Comparison of ENCODE assay signal across 13 cellular contexts in genomic region chr6:130615816-130616215, GRCh38.
"Had no signal": no experiment of that assay in that cellular context is flagged by ENCODE, and none has a peak within 500 bp of the region (broad histone marks: within the 10 kb centered on the region; RNA-seq: fewer than 3 reads in every experiment).

No MANE protein-coding gene starts in this region.

- H3K9me3 ChIP-seq: gastrocnemius medialis, heart right ventricle, ovary had no signal

- ATAC-seq: activated CD8-positive, alpha-beta memory T cell treated with anti-CD3 and anti-CD28 coated beads, Interleukin-2, amount 10 ng/mL, durations not matched to agents 7 days and 5 days; effector memory CD8-positive, alpha-beta T cell; gastrocnemius medialis; heart right ventricle had no signal

- H3K27ac ChIP-seq: epithelial cell of prostate, gastrocnemius medialis, heart right ventricle, ovary had no signal

- H3K27me3 ChIP-seq: gastrocnemius medialis, heart right ventricle, ovary had no signal

- H3K4me1 ChIP-seq: gastrocnemius medialis, heart right ventricle had no signal

- DNase-seq: activated B cell treated with CpG ODN at 0.5 μM for 24 hours; activated CD8-positive, alpha-beta memory T cell treated with anti-CD3 and anti-CD28 coated beads, Interleukin-2, amount 10 ng/mL, durations not matched to agents 7 days and 5 days; activated effector memory CD4-positive, alpha-beta T cell treated with anti-CD3 and anti-CD28 coated beads, Interleukin-2, amount 50 U/mL, for 16 hours; activated T-cell treated with anti-CD3 and anti-CD28 coated beads, Interleukin-2, amount 50 U/mL, for 24 hours; amygdala; effector memory CD8-positive, alpha-beta T cell; gastrocnemius medialis; heart right ventricle; kidney glomerular epithelial cell; ovary; stimulated activated CD4-positive, alpha-beta T cell treated with anti-CD3 and anti-CD28 coated beads, Interleukin-2, amount 100 ng/mL, for 48 hours; stimulated activated naive CD4-positive, alpha-beta T cell treated with Interleukin-2 at 50 U/mL for 16 hours had no signal

- H3K36me3 ChIP-seq: gastrocnemius medialis, heart right ventricle, ovary had no signal

- H3K4me3 ChIP-seq: gastrocnemius medialis, heart right ventricle, ovary had no signal
